ENCODE assay signal across 33 cellular contexts in the genomic region with DNA sequence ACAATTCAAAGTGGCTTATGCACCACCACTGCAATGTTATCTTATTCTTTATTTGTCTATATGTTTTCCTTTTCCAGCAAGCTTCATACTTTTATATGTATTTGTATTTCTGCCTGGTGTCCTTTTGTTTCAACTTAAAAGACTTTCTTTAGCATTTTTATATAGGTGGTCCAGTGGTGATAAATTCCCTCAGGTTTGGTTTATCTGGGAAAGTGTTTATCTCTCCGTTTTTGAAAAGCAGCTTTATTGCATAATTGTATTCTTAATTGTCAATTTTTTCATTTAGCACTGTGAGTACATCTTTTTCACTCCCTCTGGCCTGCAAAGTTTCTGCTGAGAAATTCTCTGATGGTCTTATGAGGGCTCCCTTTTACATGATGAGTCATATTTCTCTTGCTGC.
A peak's percentile ranks its signal among the peaks of the same experiment; 100 is the strongest.
DNase-seq lines count a peak whose midpoint lies in the region; ATAC-seq, FAIRE-seq and TF ChIP-seq lines count a peak whose summit lies in the region.
"Had no signal": no experiment of that assay in that cellular context is flagged by ENCODE, and none has a peak within 500 bp of the region (broad histone marks: within the 10 kb centered on the region; RNA-seq: fewer than 3 reads in every experiment).

No MANE protein-coding gene starts in this region.

- H3K4me3 ChIP-seq in HepG2 (replicated peaks in 1 of 3; ENCODE audit: insufficient read depth in 1 of 3, low read depth in 2 of 3, low read length in 3 of 3) = no peak overlapping the region
- no peak overlapping the region for H3K4me3 ChIP-seq in right lobe of liver
- H3K4me3 ChIP-seq in HEK293 (ENCODE audit: low read depth, low read length) = no peak overlapping the region
- H3K4me3 ChIP-seq: A549; BLaER1; BLaER1 treated with 17β-estradiol and CSF1 and Interleukin-3, amounts not matched to agents 10 nM and 100 nM had no signal

- CTCF ChIA-PET in HepG2 (lab: Yijun Ruan, JAX; ENCODE audit: low intra/inter-chr PET ratio, low total read pairs) = no interaction called here
- CTCF ChIA-PET in HEK293 (lab: Yijun Ruan, JAX) = no interaction called here

- DNase-seq in DMS53 (lab: John Stamatoyannopoulos, UW) (peak; percentile 12), DMS53 treated with DMSO at 0.1 percent for 48 hours (lab: John Stamatoyannopoulos, UW; ENCODE audit: unreplicated experiment) (no peak), HepG2 (ENCODE audit: low spot score) (no peak), right lobe of liver (no peak), NCI-H226 (peak; percentile 15), foreskin melanocyte (no peak)
- DNase-seq: 8988T; ACHN; AML-193; BE2C; C1 segment of cervical spinal cord; Caco-2; Calu3; CD4-positive, alpha-beta memory T cell; CD4-positive, alpha-beta T cell; CD4-positive, CD25-positive, alpha-beta regulatory T cell; CD8-positive, alpha-beta memory T cell; CD8-positive, alpha-beta T cell; COR-L47; DMS 273 treated with DMSO at 0.1 percent for 48 hours; DMS153; DMS79; DMS79 treated with DMSO at 0.1 percent for 48 hours; DND-41; EL had no signal

- H3K4me2 ChIP-seq in HepG2 (ENCODE audit: low read depth, low read length) = no peak overlapping the region
- H3K4me2 ChIP-seq: A549; BLaER1; BLaER1 treated with 17β-estradiol and CSF1 and Interleukin-3, amounts not matched to agents 10 nM and 100 nM had no signal

- in situ Hi-C loops in HepG2 (cut with HindIII; ENCODE audit: extremely low pct_ligation_motif_present, low pct_unique_long_range_greater_than_20kb) = no loop called here

- no peak overlapping the region for H2AFZ ChIP-seq in HepG2 (ENCODE audit: low read length)

- no peak for TF ChIP-seq RAD21 in HepG2 (CRISPR knock-in tag; IDR thresholded peaks at IDR 0.05)

- no peak for TF ChIP-seq CTCF in HepG2 (CRISPR knock-in tag; IDR thresholded peaks at IDR 0.05)
- TF ChIP-seq CTCF in right lobe of liver (IDR thresholded peaks at IDR 0.05) = no peak
- no peak for TF ChIP-seq CTCF in HEK293 (tag by site-specific recombination; IDR thresholded peaks at IDR 0.05)

- BruUV-seq in HepG2 (replicated peaks; lab: Mats Ljungman, UMichigan) = no TSS peak

- 0% methylated on average over 1 of the region's 1 CpG for WGBS in HepG2 (ENCODE audit: low lambda C conversion rate)
- WGBS in right lobe of liver (ENCODE audit: insufficient coverage, low coverage, low lambda C conversion rate, missing lambda C conversion rate) = 42% methylated on average over 1 of the region's 1 CpG

- H3K4me1 ChIP-seq in HepG2 (ENCODE audit: insufficient read depth, low read length) (no peaks in the 10 kb centered on the region), right lobe of liver (no peaks in the 10 kb centered on the region), HEK293 (ENCODE audit: control insufficient read depth, insufficient read depth, low read length) (no peaks in the 10 kb centered on the region)
- H3K4me1 ChIP-seq: A549; BE2C; BLaER1; BLaER1 treated with 17β-estradiol and CSF1 and Interleukin-3, amounts not matched to agents 10 nM and 100 nM had no signal

- H3K27ac ChIP-seq in HepG2 (ENCODE audit: extremely low read length, insufficient read depth, low read length) (no peak overlapping the region), right lobe of liver (no peak overlapping the region), HEK293 (ENCODE audit: extremely low read depth, low read depth, low read length) (no peak overlapping the region)
- H3K27ac ChIP-seq: 22Rv1; A549; BLaER1; BLaER1 treated with 17β-estradiol and CSF1 and Interleukin-3, amounts not matched to agents 10 nM and 100 nM; C4-2B had no signal

- H3K9ac ChIP-seq in HepG2 (ENCODE audit: insufficient read depth, low read depth, low read length) = no peak overlapping the region
- H3K9ac ChIP-seq: BLaER1; BLaER1 treated with 17β-estradiol and CSF1 and Interleukin-3, amounts not matched to agents 10 nM and 100 nM had no signal

- TF ChIP-seq POLR2A in HepG2 (IDR thresholded peaks at IDR 0.05; ENCODE audit: insufficient read depth in 1 of 2, low read depth in 2 of 2, low read length in 2 of 2) (no peak), right lobe of liver (IDR thresholded peaks at IDR 0.05) (no peak)

- intact Hi-C loops in HepG2 (cut with micrococcal nuclease; ENCODE audit: unreplicated experiment) = no loop called here
- intact Hi-C loops in right lobe of liver (cut with DNase I) = no loop called here

- H3K36me3 ChIP-seq in HepG2 (replicated peaks in 1 of 2; ENCODE audit: control insufficient read depth in 1 of 2, insufficient read depth in 2 of 2, low read length in 2 of 2) (no peaks in the 10 kb centered on the region), right lobe of liver (no peaks in the 10 kb centered on the region), HEK293 (ENCODE audit: control insufficient read depth in 2 of 2, insufficient read depth in 1 of 2, low read length in 2 of 2) (no peaks in the 10 kb centered on the region)
- H3K36me3 ChIP-seq: BE2C; BLaER1; BLaER1 treated with 17β-estradiol and CSF1 and Interleukin-3, amounts not matched to agents 10 nM and 100 nM had no signal

- H3K79me2 ChIP-seq in HepG2 (ENCODE audit: insufficient read depth, low read length) = no peaks in the 10 kb centered on the region

- POLR2A ChIA-PET in HepG2 (lab: Yijun Ruan, JAX) (no interaction called here), HEK293 (lab: Yijun Ruan, JAX) (no interaction called here)

- ATAC-seq in HepG2 (no peak), right lobe of liver (no peak), GM21825 (IDR thresholded peaks at IDR 0.05; ENCODE audit: unreplicated experiment) (no peak)
- ATAC-seq: A549; CD8-positive, alpha-beta T cell had no signal

- H3K9me3 ChIP-seq in HepG2 (ENCODE audit: low read length) (peaks cover 65% of the 10 kb centered on the region), right lobe of liver (no peaks in the 10 kb centered on the region), HEK293 (ENCODE audit: control insufficient read depth, insufficient read depth, low read depth, low read length) (no peaks in the 10 kb centered on the region)
- H3K9me3 ChIP-seq: A549, BE2C had no signal

- FAIRE-seq in HepG2 (lab: Jason Lieb, UNC) = no peak
- FAIRE-seq: A549, D721Med had no signal

- TF ChIP-seq EP300 in HepG2 (IDR thresholded peaks at IDR 0.05; ENCODE audit: low read depth in 2 of 2, low read length in 2 of 2) (no peak), HepG2 (CRISPR knock-in tag; IDR thresholded peaks at IDR 0.05; ENCODE audit: borderline replicate concordance) (no peak)

- H3K27me3 ChIP-seq in HepG2 (ENCODE audit: control insufficient read depth in 1 of 2, insufficient read depth in 2 of 2, low read length in 2 of 2) (no peaks in the 10 kb centered on the region), right lobe of liver (no peaks in the 10 kb centered on the region)
- H3K27me3 ChIP-seq: BE2C; BLaER1; BLaER1 treated with 17β-estradiol and CSF1 and Interleukin-3, amounts not matched to agents 10 nM and 100 nM had no signal

- no peaks in the 10 kb centered on the region for H4K20me1 ChIP-seq in HepG2 (ENCODE audit: insufficient read depth, low read length)
- H4K20me1 ChIP-seq: BLaER1; BLaER1 treated with 17β-estradiol and CSF1 and Interleukin-3, amounts not matched to agents 10 nM and 100 nM had no signal

TF ChIP-seq in HepG2, 621 proteins besides CTCF, POLR2A, EP300 and RAD21:
- TF ChIP-seq ZNF337 (CRISPR knock-in tag; IDR thresholded peaks at IDR 0.05; ENCODE audit: borderline replicate concordance, low read depth) (peak; percentile 82; the same call in 1 of the 2 replicates), THAP11 (CRISPR knock-in tag; IDR thresholded peaks at IDR 0.05) (no peak), ZNF564 (CRISPR knock-in tag; IDR thresholded peaks at IDR 0.05) (no peak), STAG1 (CRISPR knock-in tag; IDR thresholded peaks at IDR 0.05) (no peak)
TF ChIP-seq in HepG2: peak in this region for 1.

TF ChIP-seq in HEK293, 187 proteins besides CTCF, POLR2A, EP300 and RAD21:
- TF ChIP-seq TRIM28 (IDR thresholded peaks at IDR 0.05; ENCODE audit: borderline replicate concordance, low read length) (peak; percentile 82; the same call in 1 of the 2 replicates), ZNF624 (tag by site-specific recombination; IDR thresholded peaks at IDR 0.05) (no peak), SETDB1 (IDR thresholded peaks at IDR 0.05; ENCODE audit: insufficient read length, low read length) (peak; percentile 96)

Comparison
In these comparisons a context has a peak if more than half of its experiments do, and no peak if none do; other contexts are left out.
1. DNase-seq: peak in DMS53 (single experiment) and NCI-H226 (single experiment); none in DMS53 treated with DMSO at 0.1 percent for 48 hours (single experiment), HepG2 (single experiment), right lobe of liver (0 of 3) and foreskin melanocyte (single experiment).